12 cellular contexts compared by ENCODE assay signal in genomic region chr1:165949335-165950130, GRCh38.
A peak's percentile ranks its signal among the peaks of the same experiment; 100 is the strongest.
DNase-seq lines count a peak whose midpoint lies in the region; ATAC-seq and TF ChIP-seq lines count a peak whose summit lies in the region.
"Had no signal": no experiment of that assay in that cellular context is flagged by ENCODE, and none has a peak within 500 bp of the region (broad histone marks: within the 10 kb centered on the region; RNA-seq: fewer than 3 reads in every experiment).

No MANE protein-coding gene starts in this region.

- H2BK20ac ChIP-seq in IMR-90 (ENCODE audit: low read depth, low read length): no peak overlapping the region

- H4K8ac ChIP-seq in IMR-90 (ENCODE audit: low read depth in 2 of 2, low read length in 2 of 2): no peak overlapping the region

- H2BK5ac ChIP-seq in IMR-90 (ENCODE audit: low read depth, low read length, poor library complexity, severe bottlenecking): no peak overlapping the region

- no peaks in the 10 kb centered on the region for H3K9me1 ChIP-seq in IMR-90 (ENCODE audit: insufficient read depth, low read length)

- H2AFZ ChIP-seq in IMR-90 (replicated peaks; ENCODE audit: low read length, poor library complexity): no peak overlapping the region

- H3K4me1 ChIP-seq in IMR-90 (ENCODE audit: control insufficient read depth, insufficient read depth, low read length): no peaks in the 10 kb centered on the region
- H3K4me1 ChIP-seq: Caco-2, tibial artery had no signal

- intact Hi-C loops in IMR-90 (cut with micrococcal nuclease): no loop called here
- intact Hi-C loops in activated T-helper 1 cell treated with anti-CD3 and anti-CD28 coated beads, Interleukin-12 subunit alpha, Interleukin-12 subunit beta, Interleukin-2, Interleukin-4 antibody, amounts not matched to agents 30 ng/mL and 10 ng/mL and 1 ng/mL, durations not matched to agents 14 hours and 24 hours and 36 hours (cut with micrococcal nuclease): no loop called here

- H4K20me1 ChIP-seq in IMR-90 (ENCODE audit: insufficient read depth, low read length): no peaks in the 10 kb centered on the region

- no peak overlapping the region for H3K4ac ChIP-seq in IMR-90 (ENCODE audit: low read depth, low read length)

- ATAC-seq in IMR-90 (ENCODE audit: low read depth): peak; percentile 73
- ATAC-seq: naive thymus-derived CD8-positive, alpha-beta T cell had no signal

- dilution Hi-C loops in IMR-90 (cut with HindIII; ENCODE audit: low sequenced_read_pairs, unreplicated experiment): no loop called here

- no peaks in the 10 kb centered on the region for H3K36me3 Mint-ChIP-seq in nephron progenitor cell (ENCODE audit: low read depth)
- H3K36me3 Mint-ChIP-seq in activated T-helper 1 cell treated with anti-CD3 and anti-CD28 coated beads, Interleukin-12 subunit alpha, Interleukin-12 subunit beta, Interleukin-2, Interleukin-4 antibody, amounts not matched to agents 30 ng/mL and 10 ng/mL and 1 ng/mL, durations not matched to agents 14 hours and 24 hours and 36 hours (ENCODE audit: low read depth): no peaks in the 10 kb centered on the region
- H3K36me3 Mint-ChIP-seq: naive thymus-derived CD8-positive, alpha-beta T cell had no signal

- in situ Hi-C loops in IMR-90 (cut with MboI; ENCODE audit: low sequenced_read_pairs): loop anchor here (25.0 kb wide), 1 partner anchor 562 kb away; no protein-coding TSS in a partner anchor

- no CpG with 5 or more reads among the region's 6 CpGs for WGBS in IMR-90 (ENCODE audit: extremely low coverage in 2 of 2, insufficient read length in 1 of 2), 2 experiments

- no peaks in the 10 kb centered on the region for H3K9me3 ChIP-seq in IMR-90 (ENCODE audit: control insufficient read depth, insufficient read depth, low read length)
- H3K9me3 ChIP-seq: Caco-2, tibial artery had no signal

- H3K4me1 Mint-ChIP-seq in nephron progenitor cell: peaks cover 5% of the 10 kb centered on the region
- H3K4me1 Mint-ChIP-seq in activated T-helper 1 cell treated with anti-CD3 and anti-CD28 coated beads, Interleukin-12 subunit alpha, Interleukin-12 subunit beta, Interleukin-2, Interleukin-4 antibody, amounts not matched to agents 30 ng/mL and 10 ng/mL and 1 ng/mL, durations not matched to agents 14 hours and 24 hours and 36 hours (ENCODE audit: low read depth): no peaks in the 10 kb centered on the region
- H3K4me1 Mint-ChIP-seq: naive thymus-derived CD8-positive, alpha-beta T cell had no signal

- CTCF ChIA-PET in IMR-90 (lab: Yijun Ruan, JAX): interaction anchor here (1.1 kb wide), 1 partner anchor 25 kb away, joined by 3 read pairs; no protein-coding TSS in a partner anchor

- H2AK9ac ChIP-seq in IMR-90 (replicated peaks; ENCODE audit: low read depth, low read length, poor library complexity): no peak overlapping the region

- H3K9ac ChIP-seq in IMR-90 (ENCODE audit: low read depth, low read length): no peak overlapping the region

- TF ChIP-seq CTCF in IMR-90 (conservative IDR thresholded peaks at IDR 0.05; ENCODE audit: low read depth, low read length): no peak
- TF ChIP-seq CTCF in nephron progenitor cell (IDR thresholded peaks at IDR 0.05): no peak

- no peak overlapping the region for H3K4me3 ChIP-seq in IMR-90 (ENCODE audit: insufficient read depth, low read depth, low read length)
- H3K4me3 ChIP-seq: tibial artery had no signal

- no peak overlapping the region for H3K23ac ChIP-seq in IMR-90 (ENCODE audit: low read depth, low read length)

- H3K18ac ChIP-seq in IMR-90 (ENCODE audit: low read depth, low read length): no peak overlapping the region

- no peak overlapping the region for H3K27ac ChIP-seq in IMR-90 (ENCODE audit: insufficient read depth, low read length)
- H3K27ac ChIP-seq: tibial artery had no signal

- BruUV-seq in IMR-90 (replicated peaks; lab: Mats Ljungman, UMichigan): no TSS peak

- H2BK120ac ChIP-seq in IMR-90 (ENCODE audit: low read depth, low read length): no peak overlapping the region

- H2BK15ac ChIP-seq in IMR-90 (ENCODE audit: low read depth, low read length): no peak overlapping the region

- H4K91ac ChIP-seq in IMR-90 (ENCODE audit: insufficient read depth, low read depth, low read length): no peak overlapping the region

- H3K14ac ChIP-seq in IMR-90 (replicated peaks; ENCODE audit: low read depth, low read length): no peak overlapping the region

- peaks cover 26% of the 10 kb centered on the region for H3K27me3 Mint-ChIP-seq in nephron progenitor cell (ENCODE audit: low read depth, poor library complexity)
- H3K27me3 Mint-ChIP-seq in activated T-helper 1 cell treated with anti-CD3 and anti-CD28 coated beads, Interleukin-12 subunit alpha, Interleukin-12 subunit beta, Interleukin-2, Interleukin-4 antibody, amounts not matched to agents 30 ng/mL and 10 ng/mL and 1 ng/mL, durations not matched to agents 14 hours and 24 hours and 36 hours (ENCODE audit: insufficient read depth): peaks cover 7% of the 10 kb centered on the region

- H3K27ac Mint-ChIP-seq in nephron progenitor cell: peak overlapping the region; percentile 77
- H3K27ac Mint-ChIP-seq in activated T-helper 1 cell treated with anti-CD3 and anti-CD28 coated beads, Interleukin-12 subunit alpha, Interleukin-12 subunit beta, Interleukin-2, Interleukin-4 antibody, amounts not matched to agents 30 ng/mL and 10 ng/mL and 1 ng/mL, durations not matched to agents 14 hours and 24 hours and 36 hours: no peak overlapping the region
- H3K27ac Mint-ChIP-seq: naive thymus-derived CD8-positive, alpha-beta T cell had no signal

- no peaks in the 10 kb centered on the region for H3K36me3 ChIP-seq in IMR-90 (ENCODE audit: control insufficient read depth, insufficient read depth, low read length)
- H3K36me3 ChIP-seq: tibial artery had no signal

- no peak overlapping the region for H3K4me2 ChIP-seq in IMR-90 (ENCODE audit: low read depth, low read length)

- POLR2A ChIA-PET in IMR-90 (lab: Charles Lee; ENCODE audit: unreplicated experiment): no interaction called here

- no peaks in the 10 kb centered on the region for H3K27me3 ChIP-seq in IMR-90 (ENCODE audit: control insufficient read depth, insufficient read depth, low read length)

- no peaks in the 10 kb centered on the region for H3K9me3 Mint-ChIP-seq in nephron progenitor cell
- no peaks in the 10 kb centered on the region for H3K9me3 Mint-ChIP-seq in activated T-helper 1 cell treated with anti-CD3 and anti-CD28 coated beads, Interleukin-12 subunit alpha, Interleukin-12 subunit beta, Interleukin-2, Interleukin-4 antibody, amounts not matched to agents 30 ng/mL and 10 ng/mL and 1 ng/mL, durations not matched to agents 14 hours and 24 hours and 36 hours

- H4K5ac ChIP-seq in IMR-90 (ENCODE audit: low read depth, low read length): no peak overlapping the region

- no peak overlapping the region for H2AK5ac ChIP-seq in IMR-90 (ENCODE audit: low read depth, low read length)

- H3K79me1 ChIP-seq in IMR-90 (ENCODE audit: low read depth in 1 of 2, low read length in 2 of 2): no peaks in the 10 kb centered on the region

- H3K56ac ChIP-seq in IMR-90 (ENCODE audit: extremely low read depth, insufficient read depth, low read length): no peak overlapping the region

- DNase-seq in EL: peak; percentile 11
- no peak for DNase-seq in IMR-90
- DNase-seq in UCSD-AML1 (lab: John Stamatoyannopoulos, UW; ENCODE audit: unreplicated experiment): peak; percentile 16
- peak; percentile 85 for DNase-seq in nephron progenitor cell
- DNase-seq in retina: no peak
- DNase-seq in NCI-H748 treated with DMSO at 0.1 percent for 48 hours (lab: John Stamatoyannopoulos, UW): no peak
- DNase-seq in activated T-helper 1 cell treated with anti-CD3 and anti-CD28 coated beads, Interleukin-12 subunit alpha, Interleukin-12 subunit beta, Interleukin-2, Interleukin-4 antibody, amounts not matched to agents 30 ng/mL and 10 ng/mL and 1 ng/mL, durations not matched to agents 14 hours and 24 hours and 36 hours (ENCODE audit: low spot score): no peak
- DNase-seq: cortex of kidney; KG1; naive thymus-derived CD8-positive, alpha-beta T cell; tibial artery had no signal

- TF ChIP-seq POLR2A in IMR-90 (IDR thresholded peaks at IDR 0.05; ENCODE audit: low read depth, low read length): no peak

- H3K4me3 Mint-ChIP-seq in nephron progenitor cell: no peak overlapping the region
- no peak overlapping the region for H3K4me3 Mint-ChIP-seq in activated T-helper 1 cell treated with anti-CD3 and anti-CD28 coated beads, Interleukin-12 subunit alpha, Interleukin-12 subunit beta, Interleukin-2, Interleukin-4 antibody, amounts not matched to agents 30 ng/mL and 10 ng/mL and 1 ng/mL, durations not matched to agents 14 hours and 24 hours and 36 hours
- H3K4me3 Mint-ChIP-seq: naive thymus-derived CD8-positive, alpha-beta T cell had no signal

- no peak for TF ChIP-seq RAD21 in IMR-90 (IDR thresholded peaks at IDR 0.05; ENCODE audit: low read length)

TF ChIP-seq in IMR-90, 13 proteins besides CTCF, POLR2A, EP300 and RAD21:
- TF ChIP-seq MAZ (IDR thresholded peaks at IDR 0.05; ENCODE audit: borderline replicate concordance, low read depth, low read length) (peak; percentile 32; the same call in 1 of the 2 replicates), MAFK (IDR thresholded peaks at IDR 0.05; ENCODE audit: low read depth, low read length) (no peak)

Comparison
In these comparisons a context has a peak if more than half of its experiments do, and no peak if none do; other contexts are left out.
1. DNase-seq: peak in EL (single experiment), UCSD-AML1 (single experiment) and nephron progenitor cell (single experiment); none in IMR-90 (single experiment), retina (single experiment), NCI-H748 treated with DMSO at 0.1 percent for 48 hours (single experiment) and activated T-helper 1 cell treated with anti-CD3 and anti-CD28 coated beads, Interleukin-12 subunit alpha, Interleukin-12 subunit beta, Interleukin-2, Interleukin-4 antibody, amounts not matched to agents 30 ng/mL and 10 ng/mL and 1 ng/mL, durations not matched to agents 14 hours and 24 hours and 36 hours (single experiment).